11 cellular contexts compared by ENCODE assay signal in genomic region chrX:40244980-40245379, GRCh38.
A peak's percentile ranks its signal among the peaks of the same experiment; 100 is the strongest.
DNase-seq lines count a peak whose midpoint lies in the region; ATAC-seq and TF ChIP-seq lines count a peak whose summit lies in the region.
"Had no signal": no experiment of that assay in that cellular context is flagged by ENCODE, and none has a peak within 500 bp of the region (broad histone marks: within the 10 kb centered on the region; RNA-seq: fewer than 3 reads in every experiment).

No MANE protein-coding gene starts in this region.

- H3K36me3 Mint-ChIP-seq in type B pancreatic cell: no peaks in the 10 kb centered on the region

- H3K4me3 Mint-ChIP-seq in type B pancreatic cell: peak overlapping the region; percentile 21
- H3K4me3 Mint-ChIP-seq: central memory CD8-positive, alpha-beta T cell had no signal

- H3K4me3 ChIP-seq in heart left ventricle (peak overlapping the region in 4 of 12 donors; percentile 10 to 24 (median 18)), left ventricle myocardium inferior (peak overlapping the region; percentile 33)

- peaks cover 0 to 7% (median 0%) of the 10 kb centered on the region in 12 donors for H3K4me1 ChIP-seq in heart left ventricle
- peaks cover 9% of the 10 kb centered on the region for H3K4me1 ChIP-seq in left ventricle myocardium inferior

- peak in 3 of 4 donors; percentile 26 to 62 (median 51) for ATAC-seq in heart left ventricle
- no peak for ATAC-seq in Right ventricle myocardium superior (ENCODE audit: poor library complexity)
- no peak for ATAC-seq in HG02571 (IDR thresholded peaks at IDR 0.05; ENCODE audit: unreplicated experiment)

- no peak for TF ChIP-seq CTCF in heart left ventricle (IDR thresholded peaks at IDR 0.05)
- TF ChIP-seq CTCF in left ventricle myocardium inferior (IDR thresholded peaks at IDR 0.05; ENCODE audit: borderline replicate concordance): no peak
- peak; percentile 29 for TF ChIP-seq CTCF in type B pancreatic cell (conservative IDR thresholded peaks at IDR 0.05)

- H3K27ac ChIP-seq in heart left ventricle: peak overlapping the region in 1 of 12 donors; percentile 9
- H3K27ac ChIP-seq in left ventricle myocardium inferior (replicated peaks): peak overlapping the region; percentile 16

- H3K27me3 ChIP-seq in heart left ventricle (peaks cover 0 to 4% (median 0%) of the 10 kb centered on the region in 9 donors), left ventricle myocardium inferior (ENCODE audit: low read depth) (no peaks in the 10 kb centered on the region)
- H3K27me3 ChIP-seq: tibial nerve had no signal

- no peaks in the 10 kb centered on the region for H3K27me3 Mint-ChIP-seq in type B pancreatic cell
- H3K27me3 Mint-ChIP-seq: central memory CD8-positive, alpha-beta T cell had no signal

- no peak for DNase-seq in heart left ventricle
- no peak for DNase-seq in Right ventricle myocardium superior
- peak; percentile 75 for DNase-seq in RPMI7951 (ENCODE audit: low read depth)
- no peak for DNase-seq in left ventricle myocardium inferior
- DNase-seq in type B pancreatic cell (ENCODE audit: extremely low spot score, unreplicated experiment): no peak
- DNase-seq in superior temporal gyrus (ENCODE audit: extremely low spot score): no peak
- DNase-seq in pons (ENCODE audit: low spot score): no peak
- DNase-seq: NCI-H1694 treated with DMSO at 0.1 percent for 48 hours had no signal

- peaks cover 27% of the 10 kb centered on the region for H3K4me1 Mint-ChIP-seq in type B pancreatic cell (ENCODE audit: unreplicated experiment)

- H3K9me3 Mint-ChIP-seq in type B pancreatic cell: no peaks in the 10 kb centered on the region
- H3K9me3 Mint-ChIP-seq: central memory CD8-positive, alpha-beta T cell had no signal

- H3K27ac Mint-ChIP-seq in type B pancreatic cell: no peak overlapping the region

- intact Hi-C loops in heart left ventricle (cut with DNase I): loop anchor here in 3 of 10 donors (5.0 to 10.0 kb wide), 2 partner anchors 50 to 68 kb away; no protein-coding TSS in a partner anchor
- intact Hi-C loops in Right ventricle myocardium superior (cut with DNase I): loop anchor here (10.0 kb wide), 1 partner anchor 50 kb away; no protein-coding TSS in a partner anchor
- intact Hi-C loops in left ventricle myocardium inferior (cut with micrococcal nuclease): no loop called here

- H3K9me3 ChIP-seq in heart left ventricle (no peaks in the 10 kb centered on the region), left ventricle myocardium inferior (replicated peaks) (no peaks in the 10 kb centered on the region)
- H3K9me3 ChIP-seq: tibial nerve had no signal

- TF ChIP-seq POLR2A in heart left ventricle (IDR thresholded peaks at IDR 0.05): no peak

- WGBS in heart left ventricle, 4 donors: 30 to 61% (median 47%) methylated on average over 9 to 11 of the region's 11 CpGs

- H3K36me3 ChIP-seq in heart left ventricle: no peaks in the 10 kb centered on the region
- H3K36me3 ChIP-seq in left ventricle myocardium inferior: no peaks in the 10 kb centered on the region
- H3K36me3 ChIP-seq: tibial nerve had no signal

Comparison
In these comparisons a context has a peak if more than half of its experiments do, and no peak if none do; other contexts are left out.
1. ATAC-seq: peak in heart left ventricle (3 of 4); none in Right ventricle myocardium superior (single experiment) and HG02571 (single experiment).